In genomic region chr16:12065866-12066545, GRCh38 we compare ENCODE assay signal across 19 cellular contexts.
A peak's percentile ranks its signal among the peaks of the same experiment; 100 is the strongest.
DNase-seq lines count a peak whose midpoint lies in the region; ATAC-seq and TF ChIP-seq lines count a peak whose summit lies in the region.
"Had no signal": no experiment of that assay in that cellular context is flagged by ENCODE, and none has a peak within 500 bp of the region (broad histone marks: within the 10 kb centered on the region; RNA-seq: fewer than 3 reads in every experiment).

No MANE protein-coding gene starts in this region.

- peaks cover 3 to 7% of the 10 kb centered on the region in 2 donors for H3K36me3 Mint-ChIP-seq in CD4-positive, alpha-beta memory T cell
- H3K36me3 Mint-ChIP-seq in endothelial cell (ENCODE audit: low read depth, unreplicated experiment): peaks cover 5% of the 10 kb centered on the region

- dilution Hi-C loops in IMR-90 (cut with HindIII; ENCODE audit: low sequenced_read_pairs, unreplicated experiment): no loop called here

- H3K4me3 Mint-ChIP-seq in CD4-positive, alpha-beta memory T cell: no peak overlapping the region
- peak overlapping the region; percentile 10 for H3K4me3 Mint-ChIP-seq in endothelial cell (ENCODE audit: unreplicated experiment)
- H3K4me3 Mint-ChIP-seq: CD14-positive monocyte had no signal

- no peak overlapping the region for H2BK120ac ChIP-seq in IMR-90 (ENCODE audit: low read depth, low read length)

- H3K23ac ChIP-seq in IMR-90 (ENCODE audit: low read depth, low read length): no peak overlapping the region

- intact Hi-C loops in CD4-positive, alpha-beta memory T cell (cut with micrococcal nuclease): loop anchor here (5.0 to 10.0 kb wide), 2 partner anchors 531 to 1104 kb away; no protein-coding TSS in a partner anchor
- intact Hi-C loops in IMR-90 (cut with micrococcal nuclease): loop anchor here (5.0 to 10.0 kb wide), 3 partner anchors 169 to 671 kb away; no protein-coding TSS in a partner anchor
- intact Hi-C loops in spleen (cut with DNase I; ENCODE audit: low total_unique reads): loop anchor here (5.0 to 10.0 kb wide), 3 partner anchors 91 to 211 kb away; partner anchors contain the start of genes RSL1D1 and SNX29

- no peak overlapping the region for H4K5ac ChIP-seq in IMR-90 (ENCODE audit: low read depth, low read length)

- peak overlapping the region in 4 of 7 donors; percentile 2 to 78 (median 24) for H3K27ac Mint-ChIP-seq in CD4-positive, alpha-beta memory T cell
- H3K27ac Mint-ChIP-seq in endothelial cell (ENCODE audit: unreplicated experiment): no peak overlapping the region

- peaks cover 4% of the 10 kb centered on the region for H4K20me1 ChIP-seq in IMR-90 (ENCODE audit: insufficient read depth, low read length)

- H3K79me1 ChIP-seq in IMR-90 (ENCODE audit: low read depth in 1 of 2, low read length in 2 of 2): peaks cover 0 to 29% of the 10 kb centered on the region in 2 experiments; a peak in 1 of 4 replicates

- no peak overlapping the region for H4K91ac ChIP-seq in IMR-90 (ENCODE audit: insufficient read depth, low read depth, low read length)

- no peak overlapping the region for H3K9ac ChIP-seq in IMR-90 (ENCODE audit: low read depth, low read length)

- no peaks in the 10 kb centered on the region for H3K27me3 Mint-ChIP-seq in CD4-positive, alpha-beta memory T cell
- peaks cover 1% of the 10 kb centered on the region for H3K27me3 Mint-ChIP-seq in endothelial cell (ENCODE audit: unreplicated experiment)

- no TSS peak for BruUV-seq in IMR-90 (replicated peaks; lab: Mats Ljungman, UMichigan)

- H3K18ac ChIP-seq in IMR-90 (ENCODE audit: low read depth, low read length): no peak overlapping the region

- POLR2A ChIA-PET in CD4-positive, alpha-beta memory T cell (lab: Charles Lee; ENCODE audit: partially characterized antibody): no interaction called here
- POLR2A ChIA-PET in IMR-90 (lab: Charles Lee; ENCODE audit: unreplicated experiment): no interaction called here

- no peaks in the 10 kb centered on the region for H3K9me3 ChIP-seq in CD4-positive, alpha-beta memory T cell (ENCODE audit: control insufficient read depth in 1 of 2, low read length in 2 of 2)
- no peaks in the 10 kb centered on the region for H3K9me3 ChIP-seq in IMR-90 (ENCODE audit: control insufficient read depth, insufficient read depth, low read length)
- H3K9me3 ChIP-seq in spleen: no peaks in the 10 kb centered on the region
- H3K9me3 ChIP-seq: HAP-1, Peyer's patch had no signal

- H4K8ac ChIP-seq in IMR-90 (ENCODE audit: low read depth in 2 of 2, low read length in 2 of 2): no peak overlapping the region

- H2AK9ac ChIP-seq in IMR-90 (replicated peaks; ENCODE audit: low read depth, low read length, poor library complexity): peak overlapping the region; percentile 82

- H3K27me3 ChIP-seq in CD4-positive, alpha-beta memory T cell (ENCODE audit: insufficient read depth, low read length): no peaks in the 10 kb centered on the region
- no peaks in the 10 kb centered on the region for H3K27me3 ChIP-seq in IMR-90 (ENCODE audit: control insufficient read depth, insufficient read depth, low read length)
- H3K27me3 ChIP-seq in spleen (replicated peaks in 1 of 7): no peaks in the 10 kb centered on the region
- H3K27me3 ChIP-seq: Peyer's patch had no signal

- H2BK15ac ChIP-seq in IMR-90 (ENCODE audit: low read depth, low read length): no peak overlapping the region

- H3K4me2 ChIP-seq in IMR-90 (ENCODE audit: low read depth, low read length): no peak overlapping the region

- no peak for ATAC-seq in IMR-90 (ENCODE audit: low read depth)
- ATAC-seq in GM21423 (IDR thresholded peaks at IDR 0.05; ENCODE audit: unreplicated experiment): no peak
- ATAC-seq: SK-N-SH treated with all-trans-retinoic acid at 6 μM for 48 hours had no signal

- H3K4me1 Mint-ChIP-seq in CD4-positive, alpha-beta memory T cell: peaks cover 4 to 6% (median 5%) of the 10 kb centered on the region in 4 donors
- peaks cover 6% of the 10 kb centered on the region for H3K4me1 Mint-ChIP-seq in endothelial cell (ENCODE audit: unreplicated experiment)

- no peaks in the 10 kb centered on the region for H3K9me3 Mint-ChIP-seq in CD4-positive, alpha-beta memory T cell
- no peaks in the 10 kb centered on the region for H3K9me3 Mint-ChIP-seq in endothelial cell (ENCODE audit: unreplicated experiment)
- H3K9me3 Mint-ChIP-seq: CD14-positive monocyte had no signal

- CTCF ChIA-PET in CD4-positive, alpha-beta memory T cell (lab: Charles Lee; ENCODE audit: partially characterized antibody): interaction anchor here (4.1 kb wide), 1 partner anchor 30 kb away, joined by 19 read pairs; no protein-coding TSS in a partner anchor
- CTCF ChIA-PET in IMR-90 (lab: Yijun Ruan, JAX): no interaction called here

- H3K14ac ChIP-seq in IMR-90 (replicated peaks; ENCODE audit: low read depth, low read length): no peak overlapping the region

- H3K36me3 ChIP-seq in CD4-positive, alpha-beta memory T cell (ENCODE audit: insufficient read depth, low read length): no peaks in the 10 kb centered on the region
- no peaks in the 10 kb centered on the region; the same call in 1 of the 2 replicates for H3K36me3 ChIP-seq in IMR-90 (ENCODE audit: control insufficient read depth, insufficient read depth, low read length)
- peaks cover 0 to 45% (median 19%) of the 10 kb centered on the region in 6 donors for H3K36me3 ChIP-seq in spleen
- H3K36me3 ChIP-seq: HAP-1 had no signal

- H3K4me1 ChIP-seq in CD4-positive, alpha-beta memory T cell (ENCODE audit: insufficient read depth, low read length): no peaks in the 10 kb centered on the region
- H3K4me1 ChIP-seq in IMR-90 (ENCODE audit: control insufficient read depth, insufficient read depth, low read length) (peaks cover 8% of the 10 kb centered on the region), spleen (peaks cover 6 to 39% (median 19%) of the 10 kb centered on the region in 6 donors)
- H3K4me1 ChIP-seq: HAP-1, Peyer's patch had no signal

- TF ChIP-seq CTCF in IMR-90 (conservative IDR thresholded peaks at IDR 0.05; ENCODE audit: low read depth, low read length) (no peak), endothelial cell (IDR thresholded peaks at IDR 0.05; ENCODE audit: unreplicated experiment) (no peak), spleen (IDR thresholded peaks at IDR 0.05 in 8 of 11, conservative IDR thresholded peaks at IDR 0.05 in 3 of 11) (no peak)

- peak overlapping the region; percentile 11 for H2AFZ ChIP-seq in IMR-90 (replicated peaks; ENCODE audit: low read length, poor library complexity)

- no peak overlapping the region for H3K56ac ChIP-seq in IMR-90 (ENCODE audit: extremely low read depth, insufficient read depth, low read length)

- TF ChIP-seq POLR2A in IMR-90 (IDR thresholded peaks at IDR 0.05; ENCODE audit: low read depth, low read length): no peak
- no peak for TF ChIP-seq POLR2A in spleen (IDR thresholded peaks at IDR 0.05)

- H3K9me1 ChIP-seq in IMR-90 (ENCODE audit: insufficient read depth, low read length): peaks cover 20% of the 10 kb centered on the region

- no peak overlapping the region for H2BK20ac ChIP-seq in IMR-90 (ENCODE audit: low read depth, low read length)

- no peak overlapping the region for H3K27ac ChIP-seq in CD4-positive, alpha-beta memory T cell (ENCODE audit: low read depth, low read length)
- no peak overlapping the region for H3K27ac ChIP-seq in IMR-90 (ENCODE audit: insufficient read depth, low read length)
- H3K27ac ChIP-seq in spleen: no peak overlapping the region
- H3K27ac ChIP-seq: Peyer's patch had no signal

- in situ Hi-C loops in IMR-90 (cut with MboI; ENCODE audit: low sequenced_read_pairs): no loop called here

- no peak for DNase-seq in CD4-positive, alpha-beta memory T cell
- DNase-seq in IMR-90 (no peak), endothelial cell (ENCODE audit: low spot score) (no peak), spleen (peak; percentile 31), dedifferentiated amniotic fluid mesenchymal stem cell (ENCODE audit: extremely low spot score) (no peak), mucosa of gallbladder (ENCODE audit: low spot score) (no peak)
- DNase-seq: AML-193, COR-L47, DMS 273 treated with DMSO at 0.1 percent for 48 hours, DND-41, KBM-7, NCI-H1105 treated with DMSO at 0.1 percent for 48 hours, NCI-H1694 treated with DMSO at 0.1 percent for 48 hours, Peyer's patch, Right ventricle myocardium superior had no signal

- no peak overlapping the region for H2BK5ac ChIP-seq in IMR-90 (ENCODE audit: low read depth, low read length, poor library complexity, severe bottlenecking)

- no peak overlapping the region for H3K4me3 ChIP-seq in CD4-positive, alpha-beta memory T cell (ENCODE audit: low read length in 2 of 2)
- H3K4me3 ChIP-seq in IMR-90 (ENCODE audit: insufficient read depth, low read depth, low read length) (no peak overlapping the region), spleen (no peak overlapping the region)
- H3K4me3 ChIP-seq: HAP-1, Peyer's patch had no signal

- TF ChIP-seq RAD21 in IMR-90 (IDR thresholded peaks at IDR 0.05; ENCODE audit: low read length): no peak

- 95% methylated on average over 4 of the region's 16 CpGs; no CpG with 5 or more reads in 1 of the 2 experiments for WGBS in IMR-90 (ENCODE audit: extremely low coverage in 2 of 2, insufficient read length in 1 of 2), 2 experiments
- 94 to 98% (median 95%) methylated on average over 16 of the region's 16 CpGs for WGBS in spleen, 5 donors

- H2AK5ac ChIP-seq in IMR-90 (ENCODE audit: low read depth, low read length): no peak overlapping the region; the same call in 1 of the 2 replicates

- H3K4ac ChIP-seq in IMR-90 (ENCODE audit: low read depth, low read length): no peak overlapping the region

TF ChIP-seq in IMR-90, 13 proteins besides CTCF, POLR2A, EP300 and RAD21:
- no peak for TF ChIP-seq BHLHE40 (IDR thresholded peaks at IDR 0.05; ENCODE audit: low read depth, low read length)
- TF ChIP-seq MAZ (IDR thresholded peaks at IDR 0.05; ENCODE audit: borderline replicate concordance, low read depth, low read length): no peak
- no peak for TF ChIP-seq NFE2L2 (IDR thresholded peaks at IDR 0.05; ENCODE audit: low read depth, low read length)
